Comparison of ENCODE assay signal across 29 cellular contexts in the genomic region with DNA sequence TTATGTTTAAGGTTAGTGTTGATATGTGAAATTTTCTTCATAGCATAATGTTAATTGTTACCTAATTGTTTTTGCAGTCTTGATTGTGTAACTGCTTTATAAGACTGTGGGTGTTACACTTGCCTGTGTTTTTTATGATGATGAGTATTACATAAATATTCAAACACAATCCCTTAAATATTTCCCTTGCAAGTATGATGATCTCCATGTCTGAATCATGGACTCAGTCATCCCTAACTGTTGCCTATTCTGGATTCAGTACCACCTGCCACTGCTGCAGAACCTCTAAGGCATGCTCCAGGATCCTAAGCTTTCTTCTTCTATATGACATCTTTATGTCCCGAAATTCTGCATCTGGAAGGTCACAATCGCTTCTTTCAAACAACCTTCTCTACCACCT.
"Had no signal": no experiment of that assay in that cellular context is flagged by ENCODE, and none has a peak within 500 bp of the region (broad histone marks: within the 10 kb centered on the region; RNA-seq: fewer than 3 reads in every experiment).

No MANE protein-coding gene starts in this region.

- H3K36me3 Mint-ChIP-seq: mesothelial cell of epicardium; naive B cell; natural killer cell treated with Interleukin-12 subunit alpha and Interleukin-12 subunit beta and Interleukin-15 and Interleukin-18, amount 100 ng/mL, for 72 hours; stimulated activated effector memory CD8-positive, alpha-beta T cell treated with anti-CD3 and anti-CD28 coated beads, Interleukin-12 subunit alpha, Interleukin-12 subunit beta, amount 100 ng/mL, for 72 hours; type B pancreatic cell had no signal

- DNase-seq: cortex of kidney; effector CD8-positive, alpha-beta T cell; endodermal cell; foreskin melanocyte; glutamatergic neuron; heart right ventricle; hippocampal formation; left cardiac atrium; left lung; mesenchymal stem cell; mucosa of descending colon; naive B cell; right lobe of liver; stimulated activated CD4-positive, alpha-beta T cell treated with anti-CD3 and anti-CD28 coated beads, Interleukin-2, amount 100 ng/mL, for 24 hours; stimulated activated CD4-positive, alpha-beta T cell treated with anti-CD3 and anti-CD28 coated beads, Interleukin-4, amount 100 ng/mL, for 24 hours; stimulated activated naive CD4-positive, alpha-beta T cell treated with Interleukin-2 at 50 U/mL for 16 hours; substantia nigra; testis; tibial artery had no signal

- H3K4me2 ChIP-seq: smooth muscle cell had no signal

- H3K9me3 ChIP-seq: left lung, mucosa of descending colon, neutrophil, right lobe of liver, testis, tibial artery had no signal

- H3K4me1 ChIP-seq: heart right ventricle, left lung, parathyroid adenoma, right lobe of liver, testis had no signal

- H3K9me3 Mint-ChIP-seq: mesothelial cell of epicardium; neural crest cell; stimulated activated effector memory CD8-positive, alpha-beta T cell treated with anti-CD3 and anti-CD28 coated beads, Interleukin-12 subunit alpha, Interleukin-12 subunit beta, amount 100 ng/mL, for 72 hours; type B pancreatic cell had no signal

- H3K4me1 Mint-ChIP-seq: naive B cell; stimulated activated effector memory CD8-positive, alpha-beta T cell treated with anti-CD3 and anti-CD28 coated beads, Interleukin-12 subunit alpha, Interleukin-12 subunit beta, amount 100 ng/mL, for 72 hours had no signal

- H3K36me3 ChIP-seq: heart right ventricle, left lung, neutrophil, right lobe of liver, tibial artery had no signal

- H3K79me2 ChIP-seq: parathyroid adenoma had no signal

- H3K9ac ChIP-seq: parathyroid adenoma had no signal

- H3K27ac Mint-ChIP-seq: endodermal cell; mesothelial cell of epicardium; naive B cell; natural killer cell treated with Interleukin-12 subunit alpha and Interleukin-12 subunit beta and Interleukin-15 and Interleukin-18, amount 100 ng/mL, for 72 hours; progenitor cell of endocrine pancreas; stimulated activated effector memory CD8-positive, alpha-beta T cell treated with anti-CD3 and anti-CD28 coated beads, Interleukin-12 subunit alpha, Interleukin-12 subunit beta, amount 100 ng/mL, for 72 hours; type B pancreatic cell had no signal

- H2AFZ ChIP-seq: parathyroid adenoma had no signal

- H3K4me3 ChIP-seq: heart right ventricle, left lung, mucosa of descending colon, right lobe of liver, smooth muscle cell, testis, tibial artery had no signal

- H3K27me3 Mint-ChIP-seq: naive B cell; natural killer cell treated with Interleukin-12 subunit alpha and Interleukin-12 subunit beta and Interleukin-15 and Interleukin-18, amount 100 ng/mL, for 72 hours; progenitor cell of endocrine pancreas; type B pancreatic cell had no signal

- H3K27ac ChIP-seq: epithelial cell of prostate, heart right ventricle, left lung, neutrophil, parathyroid adenoma, right lobe of liver, testis, tibial artery had no signal

- H3K4me3 Mint-ChIP-seq: endodermal cell; mesothelial cell of epicardium; naive B cell; natural killer cell treated with Interleukin-12 subunit alpha and Interleukin-12 subunit beta and Interleukin-15 and Interleukin-18, amount 100 ng/mL, for 72 hours; neural crest cell; stimulated activated effector memory CD8-positive, alpha-beta T cell treated with anti-CD3 and anti-CD28 coated beads, Interleukin-12 subunit alpha, Interleukin-12 subunit beta, amount 100 ng/mL, for 72 hours; type B pancreatic cell had no signal

- H3K27me3 ChIP-seq: heart right ventricle, left lung, neutrophil, right lobe of liver, testis, tibial artery had no signal
